In genomic region chr3:49867871-49868321, GRCh38 we compare ENCODE assay signal across 1 cellular context.
TF ChIP-seq lines count a peak whose summit lies in the region.

No MANE protein-coding gene starts in this region.

TF ChIP-seq in IMR-90, 13 proteins besides CTCF, POLR2A, EP300 and RAD21:
- TF ChIP-seq CHD1 (IDR thresholded peaks at IDR 0.05; ENCODE audit: low read depth, low read length) (no peak), NFE2L2 (IDR thresholded peaks at IDR 0.05; ENCODE audit: low read depth, low read length) (no peak), BHLHE40 (IDR thresholded peaks at IDR 0.05; ENCODE audit: low read depth, low read length) (no peak), SMC3 (IDR thresholded peaks at IDR 0.05; ENCODE audit: low read depth, low read length) (no peak), MAZ (IDR thresholded peaks at IDR 0.05; ENCODE audit: borderline replicate concordance, low read depth, low read length) (no peak), MAFK (IDR thresholded peaks at IDR 0.05; ENCODE audit: low read depth, low read length) (no peak), CEBPB (IDR thresholded peaks at IDR 0.05; ENCODE audit: low read depth, low read length) (no peak), MXI1 (IDR thresholded peaks at IDR 0.05; ENCODE audit: borderline replicate concordance, low read depth, low read length) (no peak), ELK1 (IDR thresholded peaks at IDR 0.05; ENCODE audit: borderline replicate concordance, low read depth, low read length) (no peak), FOS (IDR thresholded peaks at IDR 0.05; ENCODE audit: low read depth, low read length) (no peak), RFX5 (IDR thresholded peaks at IDR 0.05; ENCODE audit: low read depth, low read length) (no peak), RCOR1 (IDR thresholded peaks at IDR 0.05; ENCODE audit: insufficient replicate concordance, low read length) (no peak)
- TF ChIP-seq, protein P1, sequence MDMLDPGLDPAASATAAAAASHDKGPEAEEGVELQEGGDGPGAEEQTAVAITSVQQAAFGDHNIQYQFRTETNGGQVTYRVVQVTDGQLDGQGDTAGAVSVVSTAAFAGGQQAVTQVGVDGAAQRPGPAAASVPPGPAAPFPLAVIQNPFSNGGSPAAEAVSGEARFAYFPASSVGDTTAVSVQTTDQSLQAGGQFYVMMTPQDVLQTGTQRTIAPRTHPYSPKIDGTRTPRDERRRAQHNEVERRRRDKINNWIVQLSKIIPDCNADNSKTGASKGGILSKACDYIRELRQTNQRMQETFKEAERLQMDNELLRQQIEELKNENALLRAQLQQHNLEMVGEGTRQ (IDR thresholded peaks at IDR 0.05; ENCODE audit: low read depth, low read length): no peak
